In genomic region chr20:23532533-23532932, GRCh38 we compare ENCODE assay signal across 19 cellular contexts. TPM values are rescaled to one million over a fixed set of nuclear protein-coding genes. Genes with fewer than 3 reads are reported as not detected.
DNase-seq lines count a peak whose midpoint lies in the region; ATAC-seq and TF ChIP-seq lines count a peak whose summit lies in the region.
"Had no signal": no experiment of that assay in that cellular context is flagged by ENCODE, and none has a peak within 500 bp of the region (broad histone marks: within the 10 kb centered on the region; RNA-seq: fewer than 3 reads in every experiment).

No MANE protein-coding gene starts in this region.

- no peak overlapping the region for H3K27ac Mint-ChIP-seq in activated CD4-positive, alpha-beta T cell treated with anti-CD3 and anti-CD28 coated beads for 36 hours
- H3K27ac Mint-ChIP-seq in activated T-helper 17 cell treated with anti-CD3 and anti-CD28 coated beads, Interleukin-2, amount 50 U/mL, for 72 hours, result no peak overlapping the region
- H3K27ac Mint-ChIP-seq: CD4-positive, alpha-beta T cell; HFFc6 had no signal

- POLR2A ChIA-PET in activated CD4-positive, alpha-beta T cell treated with anti-CD3 and anti-CD28 coated beads for 36 hours (lab: Charles Lee), result no interaction called here

- DNase-seq in activated CD4-positive, alpha-beta T cell treated with anti-CD3 and anti-CD28 coated beads for 36 hours, result no peak
- DNase-seq in activated CD4-positive, alpha-beta T cell treated with anti-CD3 and anti-CD28 coated beads, Interleukin-2, amount 50 U/mL, for 4 hours, result no peak
- DNase-seq in DMS153 (lab: John Stamatoyannopoulos, UW) (no peak), H4 (ENCODE audit: low spot score) (no peak), upper lobe of left lung (no peak)
- DNase-seq: AML-193; Caco-2; CD4-positive, alpha-beta T cell; DMS79 treated with DMSO at 0.1 percent for 48 hours; GF-D8; HFFc6 had no signal

- H3K27ac ChIP-seq in iPS-20b (ENCODE audit: low read length) (no peak overlapping the region), upper lobe of left lung (no peak overlapping the region)
- H3K27ac ChIP-seq: 22Rv1, A549, C4-2B, HL-60 had no signal

- H3K27me3 ChIP-seq in iPS-20b (ENCODE audit: insufficient read depth, low read length), result peaks cover 17% of the 10 kb centered on the region
- H3K27me3 ChIP-seq in upper lobe of left lung, result no peaks in the 10 kb centered on the region

- peaks cover 11% of the 10 kb centered on the region for H3K9me3 Mint-ChIP-seq in activated CD4-positive, alpha-beta T cell treated with anti-CD3 and anti-CD28 coated beads for 36 hours (ENCODE audit: low read depth)
- peaks cover 12% of the 10 kb centered on the region for H3K9me3 Mint-ChIP-seq in activated T-helper 17 cell treated with anti-CD3 and anti-CD28 coated beads, Interleukin-2, amount 50 U/mL, for 72 hours

- H3K27me3 Mint-ChIP-seq in activated CD4-positive, alpha-beta T cell treated with anti-CD3 and anti-CD28 coated beads for 36 hours, result peaks cover 3% of the 10 kb centered on the region
- peaks cover 22% of the 10 kb centered on the region for H3K27me3 Mint-ChIP-seq in activated T-helper 17 cell treated with anti-CD3 and anti-CD28 coated beads, Interleukin-2, amount 50 U/mL, for 72 hours

- H3K36me3 Mint-ChIP-seq in activated CD4-positive, alpha-beta T cell treated with anti-CD3 and anti-CD28 coated beads for 36 hours (ENCODE audit: low read depth), result no peaks in the 10 kb centered on the region
- H3K36me3 Mint-ChIP-seq in activated T-helper 17 cell treated with anti-CD3 and anti-CD28 coated beads, Interleukin-2, amount 50 U/mL, for 72 hours (ENCODE audit: low read depth), result no peaks in the 10 kb centered on the region

- H3K9me3 ChIP-seq in iPS-20b (ENCODE audit: insufficient read depth, low read depth, low read length), result peaks cover 19% of the 10 kb centered on the region
- peaks cover 0 to 11% (median 3%) of the 10 kb centered on the region in 4 donors for H3K9me3 ChIP-seq in upper lobe of left lung

- H3K4me3 ChIP-seq in iPS-20b (ENCODE audit: low read length) (peak overlapping the region; percentile 37), upper lobe of left lung (no peak overlapping the region)
- H3K4me3 ChIP-seq: A549 had no signal

- CTCF ChIA-PET in activated CD4-positive, alpha-beta T cell treated with anti-CD3 and anti-CD28 coated beads for 36 hours (lab: Charles Lee), result no interaction called here

- H3K9ac ChIP-seq in iPS-20b (ENCODE audit: low read depth, low read length), result no peak overlapping the region

- H3K4me1 Mint-ChIP-seq in activated CD4-positive, alpha-beta T cell treated with anti-CD3 and anti-CD28 coated beads for 36 hours, result peaks cover 6% of the 10 kb centered on the region
- peaks cover 6% of the 10 kb centered on the region for H3K4me1 Mint-ChIP-seq in activated T-helper 17 cell treated with anti-CD3 and anti-CD28 coated beads, Interleukin-2, amount 50 U/mL, for 72 hours

- no peaks in the 10 kb centered on the region for H3K36me3 ChIP-seq in iPS-20b (ENCODE audit: insufficient read depth, low read depth, low read length)
- no peaks in the 10 kb centered on the region for H3K36me3 ChIP-seq in upper lobe of left lung

- peak; percentile 47 for ATAC-seq in activated CD4-positive, alpha-beta T cell treated with anti-CD3 and anti-CD28 coated beads for 36 hours
- ATAC-seq in activated T-helper 17 cell treated with anti-CD3 and anti-CD28 coated beads, Interleukin-2, amount 50 U/mL, for 72 hours (replicated peaks), result peak; percentile 43
- ATAC-seq in upper lobe of left lung (ENCODE audit: low FRiP score in 2 of 2), result no peak
- ATAC-seq: A549, HCT116 had no signal

- 70 to 87% methylated on average over 1 of the region's 1 CpG for WGBS in upper lobe of left lung, 2 donors

- no peak for TF ChIP-seq CTCF in upper lobe of left lung (IDR thresholded peaks at IDR 0.05)

- no peak for TF ChIP-seq EP300 in upper lobe of left lung (IDR thresholded peaks at IDR 0.05)

- no peak for TF ChIP-seq POLR2A in upper lobe of left lung (IDR thresholded peaks at IDR 0.05)

- intact Hi-C loops in activated CD4-positive, alpha-beta T cell treated with anti-CD3 and anti-CD28 coated beads for 36 hours (cut with DNase I, micrococcal nuclease), result no loop called here

- H3K4me3 Mint-ChIP-seq in activated CD4-positive, alpha-beta T cell treated with anti-CD3 and anti-CD28 coated beads for 36 hours, result no peak overlapping the region
- no peak overlapping the region for H3K4me3 Mint-ChIP-seq in activated T-helper 17 cell treated with anti-CD3 and anti-CD28 coated beads, Interleukin-2, amount 50 U/mL, for 72 hours
- H3K4me3 Mint-ChIP-seq: CD4-positive, alpha-beta T cell; HFFc6 had no signal

- H3K4me1 ChIP-seq in iPS-20b (ENCODE audit: insufficient read depth, low read length) (peaks cover 25% of the 10 kb centered on the region), upper lobe of left lung (no peaks in the 10 kb centered on the region)
- H3K4me1 ChIP-seq: A549, Caco-2 had no signal

RNA-seq across cellular contexts. Expression of gene CST9L, which starts 35.8 kb away (rescaled TPM):
- total RNA-seq in activated CD4-positive, alpha-beta T cell treated with anti-CD3 and anti-CD28 coated beads for 36 hours, result not detected
- total RNA-seq in activated T-helper 17 cell treated with anti-CD3 and anti-CD28 coated beads, Interleukin-2, amount 50 U/mL, for 72 hours, result not detected
- total RNA-seq in H4 (2014; rRNA removed; shearing (Covaris generic)), result not detected in 2 replicates
- not detected for total RNA-seq in upper lobe of left lung
- total RNA-seq: Caco-2; CD4-positive, alpha-beta T cell; HFFc6; HT1080 had no signal

RNA-seq across cellular contexts. Expression of gene CST8, which starts 41.6 kb away (rescaled TPM):
- total RNA-seq in activated CD4-positive, alpha-beta T cell treated with anti-CD3 and anti-CD28 coated beads for 36 hours, result not detected
- under 1 TPM in 1 of 2 donors, not detected in 1; 0.29 TPM for total RNA-seq in activated T-helper 17 cell treated with anti-CD3 and anti-CD28 coated beads, Interleukin-2, amount 50 U/mL, for 72 hours
- not detected in 2 replicates for total RNA-seq in H4 (2014; rRNA removed; shearing (Covaris generic))
- total RNA-seq in upper lobe of left lung, result not detected
- total RNA-seq: Caco-2; CD4-positive, alpha-beta T cell; HFFc6; HT1080 had no signal

Comparison
In these comparisons a context has a peak if more than half of its experiments do, and no peak if none do; other contexts are left out.
1. ATAC-seq: peak in activated CD4-positive, alpha-beta T cell treated with anti-CD3 and anti-CD28 coated beads for 36 hours (single experiment) and activated T-helper 17 cell treated with anti-CD3 and anti-CD28 coated beads, Interleukin-2, amount 50 U/mL, for 72 hours (single experiment); none in upper lobe of left lung (0 of 2).